In genomic region chr4:3091464-3091863, GRCh38 we compare ENCODE assay signal across 22 cellular contexts. TPM values are rescaled to one million over a fixed set of nuclear protein-coding genes. Genes with fewer than 3 reads are reported as not detected.
A peak's percentile ranks its signal among the peaks of the same experiment; 100 is the strongest.
DNase-seq lines count a peak whose midpoint lies in the region; ATAC-seq, FAIRE-seq and TF ChIP-seq lines count a peak whose summit lies in the region.
"Had no signal": no experiment of that assay in that cellular context is flagged by ENCODE, and none has a peak within 500 bp of the region (broad histone marks: within the 10 kb centered on the region; RNA-seq: fewer than 3 reads in every experiment).

No MANE protein-coding gene starts in this region.

- H3K9me3 ChIP-seq in HepG2 (ENCODE audit: low read length) = no peaks in the 10 kb centered on the region

- peaks cover 17% of the 10 kb centered on the region for H3K4me1 ChIP-seq in HepG2 (ENCODE audit: insufficient read depth, low read length)
- H3K4me1 ChIP-seq: BLaER1 had no signal

- H4K20me1 ChIP-seq in HepG2 (ENCODE audit: insufficient read depth, low read length) = no peaks in the 10 kb centered on the region

- intact Hi-C loops in activated CD4-positive, alpha-beta T cell treated with anti-CD3 and anti-CD28 coated beads for 36 hours (cut with DNase I, micrococcal nuclease) = no loop called here
- intact Hi-C loops in HepG2 (cut with micrococcal nuclease; ENCODE audit: unreplicated experiment) = no loop called here

- peak; percentile 45 for ATAC-seq in activated CD4-positive, alpha-beta T cell treated with anti-CD3 and anti-CD28 coated beads for 36 hours
- ATAC-seq in activated naive CD8-positive, alpha-beta T cell treated with anti-CD3 and anti-CD28 coated beads, Interleukin-2, amount 50 U/mL, for 24 hours = no peak
- no peak for ATAC-seq in HepG2
- no peak for ATAC-seq in stimulated activated naive B cell treated with anti-CD40 and anti-IgM and Interleukin-4, amounts not matched to agents 10 μg/mL and 1 μg/mL and 100 μg/mL, for 72 hours (replicated peaks)

- H3K4me1 Mint-ChIP-seq in activated CD4-positive, alpha-beta T cell treated with anti-CD3 and anti-CD28 coated beads for 36 hours = peaks cover 30% of the 10 kb centered on the region
- H3K4me1 Mint-ChIP-seq in activated naive CD8-positive, alpha-beta T cell treated with anti-CD3 and anti-CD28 coated beads for 36 hours = peaks cover 19% of the 10 kb centered on the region
- peaks cover 12% of the 10 kb centered on the region for H3K4me1 Mint-ChIP-seq in activated naive CD8-positive, alpha-beta T cell treated with anti-CD3 and anti-CD28 coated beads, Interleukin-2, amount 50 U/mL, for 24 hours
- H3K4me1 Mint-ChIP-seq in stimulated activated naive B cell treated with anti-CD40 and anti-IgM and Interleukin-4, amounts not matched to agents 10 μg/mL and 1 μg/mL and 100 μg/mL, for 72 hours = peaks cover 10 to 33% of the 10 kb centered on the region in 2 donors
- H3K4me1 Mint-ChIP-seq: H9 had no signal

- FAIRE-seq in HepG2 (lab: Jason Lieb, UNC) = no peak
- FAIRE-seq: D721Med had no signal

- WGBS in HepG2 (ENCODE audit: low lambda C conversion rate) = 57% methylated on average over 5 of the region's 5 CpGs

- TF ChIP-seq RAD21 in HepG2 (CRISPR knock-in tag; IDR thresholded peaks at IDR 0.05) = no peak

- no peak for TF ChIP-seq POLR2A in HepG2 (IDR thresholded peaks at IDR 0.05; ENCODE audit: insufficient read depth in 1 of 2, low read depth in 2 of 2, low read length in 2 of 2)

- no peaks in the 10 kb centered on the region for H3K9me3 Mint-ChIP-seq in activated CD4-positive, alpha-beta T cell treated with anti-CD3 and anti-CD28 coated beads for 36 hours (ENCODE audit: low read depth)
- no peaks in the 10 kb centered on the region for H3K9me3 Mint-ChIP-seq in activated naive CD8-positive, alpha-beta T cell treated with anti-CD3 and anti-CD28 coated beads for 36 hours
- H3K9me3 Mint-ChIP-seq in activated naive CD8-positive, alpha-beta T cell treated with anti-CD3 and anti-CD28 coated beads, Interleukin-2, amount 50 U/mL, for 24 hours = no peaks in the 10 kb centered on the region
- H3K9me3 Mint-ChIP-seq in stimulated activated naive B cell treated with anti-CD40 and anti-IgM and Interleukin-4, amounts not matched to agents 10 μg/mL and 1 μg/mL and 100 μg/mL, for 72 hours = peaks cover 0 to 1% of the 10 kb centered on the region in 2 donors
- H3K9me3 Mint-ChIP-seq: CD8-positive, alpha-beta memory T cell had no signal

- no peak for DNase-seq in activated CD4-positive, alpha-beta T cell treated with anti-CD3 and anti-CD28 coated beads for 36 hours
- no peak for DNase-seq in activated CD4-positive, alpha-beta T cell treated with anti-CD3 and anti-CD28 coated beads, Interleukin-2, amount 50 U/mL, for 48 hours
- no peak for DNase-seq in activated naive CD8-positive, alpha-beta T cell treated with anti-CD3 and anti-CD28 coated beads for 36 hours
- DNase-seq in activated naive CD8-positive, alpha-beta T cell treated with anti-CD3 and anti-CD28 coated beads, Interleukin-2, amount 50 U/mL, for 24 hours = no peak
- DNase-seq in HepG2 (ENCODE audit: low spot score) (no peak), NCI-H2107 treated with DMSO at 0.1 percent for 48 hours (lab: John Stamatoyannopoulos, UW; ENCODE audit: unreplicated experiment) (no peak), AG08395 (ENCODE audit: low spot score) (no peak)
- DNase-seq in stimulated activated naive B cell treated with anti-CD40 and anti-IgM and Interleukin-4, amounts not matched to agents 10 μg/mL and 1 μg/mL and 100 μg/mL, for 72 hours = no peak
- DNase-seq: CD8-positive, alpha-beta memory T cell; DMS79; H9; IMR-90; NCI-H187 treated with DMSO at 0.1 percent for 48 hours; NCI-H69; NK-92 treated with Interleukin-12 subunit alpha and Interleukin-12 subunit beta, amount 100 ng/mL, for 24 hours; OCI-M1 had no signal

- POLR2A ChIA-PET in activated CD4-positive, alpha-beta T cell treated with anti-CD3 and anti-CD28 coated beads for 36 hours (lab: Charles Lee) = no interaction called here
- POLR2A ChIA-PET in HepG2 (lab: Yijun Ruan, JAX) = no interaction called here

- CTCF ChIA-PET in activated CD4-positive, alpha-beta T cell treated with anti-CD3 and anti-CD28 coated beads for 36 hours (lab: Charles Lee) = interaction anchor here (2.1 kb wide), 1 partner anchor 15 kb away, joined by 12 read pairs; no protein-coding TSS in a partner anchor
- CTCF ChIA-PET in HepG2 (lab: Yijun Ruan, JAX; ENCODE audit: low intra/inter-chr PET ratio, low total read pairs) = no interaction called here

- H3K9ac ChIP-seq in HepG2 (ENCODE audit: insufficient read depth, low read depth, low read length) = no peak overlapping the region
- H3K9ac ChIP-seq: BLaER1 had no signal

- no peak for TF ChIP-seq CTCF in HepG2 (CRISPR knock-in tag; IDR thresholded peaks at IDR 0.05)

- no peaks in the 10 kb centered on the region for H3K27me3 ChIP-seq in HepG2 (ENCODE audit: control insufficient read depth in 1 of 2, insufficient read depth in 2 of 2, low read length in 2 of 2)
- H3K27me3 ChIP-seq: BLaER1 had no signal

- no peak overlapping the region for H3K4me3 Mint-ChIP-seq in activated CD4-positive, alpha-beta T cell treated with anti-CD3 and anti-CD28 coated beads for 36 hours
- no peak overlapping the region for H3K4me3 Mint-ChIP-seq in activated naive CD8-positive, alpha-beta T cell treated with anti-CD3 and anti-CD28 coated beads for 36 hours
- H3K4me3 Mint-ChIP-seq in activated naive CD8-positive, alpha-beta T cell treated with anti-CD3 and anti-CD28 coated beads, Interleukin-2, amount 50 U/mL, for 24 hours = no peak overlapping the region
- no peak overlapping the region for H3K4me3 Mint-ChIP-seq in stimulated activated naive B cell treated with anti-CD40 and anti-IgM and Interleukin-4, amounts not matched to agents 10 μg/mL and 1 μg/mL and 100 μg/mL, for 72 hours
- H3K4me3 Mint-ChIP-seq: CD8-positive, alpha-beta memory T cell; H9 had no signal

- BruUV-seq in HepG2 (replicated peaks; lab: Mats Ljungman, UMichigan) = no TSS peak

- H3K4me2 ChIP-seq in HepG2 (ENCODE audit: low read depth, low read length) = no peak overlapping the region
- H3K4me2 ChIP-seq: BLaER1 had no signal

- H3K27ac ChIP-seq in HepG2 (ENCODE audit: extremely low read length, insufficient read depth, low read length) = no peak overlapping the region
- H3K27ac ChIP-seq: BLaER1 had no signal

- in situ Hi-C loops in HepG2 (cut with HindIII; ENCODE audit: extremely low pct_ligation_motif_present, low pct_unique_long_range_greater_than_20kb) = no loop called here

- no peak overlapping the region for H2AFZ ChIP-seq in HepG2 (ENCODE audit: low read length)

- no peak for TF ChIP-seq EP300 in HepG2 (IDR thresholded peaks at IDR 0.05; ENCODE audit: low read depth in 2 of 2, low read length in 2 of 2)
- TF ChIP-seq EP300 in HepG2 (CRISPR knock-in tag; IDR thresholded peaks at IDR 0.05; ENCODE audit: borderline replicate concordance) = no peak

- peak overlapping the region; percentile 45 for H3K27ac Mint-ChIP-seq in activated CD4-positive, alpha-beta T cell treated with anti-CD3 and anti-CD28 coated beads for 36 hours
- H3K27ac Mint-ChIP-seq in activated naive CD8-positive, alpha-beta T cell treated with anti-CD3 and anti-CD28 coated beads for 36 hours = peak overlapping the region; percentile 4
- H3K27ac Mint-ChIP-seq in activated naive CD8-positive, alpha-beta T cell treated with anti-CD3 and anti-CD28 coated beads, Interleukin-2, amount 50 U/mL, for 24 hours = no peak overlapping the region
- H3K27ac Mint-ChIP-seq in stimulated activated naive B cell treated with anti-CD40 and anti-IgM and Interleukin-4, amounts not matched to agents 10 μg/mL and 1 μg/mL and 100 μg/mL, for 72 hours = no peak overlapping the region
- H3K27ac Mint-ChIP-seq: H9 had no signal

- no peaks in the 10 kb centered on the region for H3K27me3 Mint-ChIP-seq in activated CD4-positive, alpha-beta T cell treated with anti-CD3 and anti-CD28 coated beads for 36 hours
- no peaks in the 10 kb centered on the region for H3K27me3 Mint-ChIP-seq in activated naive CD8-positive, alpha-beta T cell treated with anti-CD3 and anti-CD28 coated beads for 36 hours
- no peaks in the 10 kb centered on the region for H3K27me3 Mint-ChIP-seq in activated naive CD8-positive, alpha-beta T cell treated with anti-CD3 and anti-CD28 coated beads, Interleukin-2, amount 50 U/mL, for 24 hours
- no peaks in the 10 kb centered on the region for H3K27me3 Mint-ChIP-seq in stimulated activated naive B cell treated with anti-CD40 and anti-IgM and Interleukin-4, amounts not matched to agents 10 μg/mL and 1 μg/mL and 100 μg/mL, for 72 hours
- H3K27me3 Mint-ChIP-seq: CD8-positive, alpha-beta memory T cell had no signal

- no peaks in the 10 kb centered on the region for H3K79me2 ChIP-seq in HepG2 (ENCODE audit: insufficient read depth, low read length)

- H3K36me3 Mint-ChIP-seq in activated CD4-positive, alpha-beta T cell treated with anti-CD3 and anti-CD28 coated beads for 36 hours (ENCODE audit: low read depth) = peaks cover 38% of the 10 kb centered on the region
- H3K36me3 Mint-ChIP-seq in activated naive CD8-positive, alpha-beta T cell treated with anti-CD3 and anti-CD28 coated beads for 36 hours = peaks cover 27% of the 10 kb centered on the region
- peaks cover 31% of the 10 kb centered on the region for H3K36me3 Mint-ChIP-seq in activated naive CD8-positive, alpha-beta T cell treated with anti-CD3 and anti-CD28 coated beads, Interleukin-2, amount 50 U/mL, for 24 hours (ENCODE audit: low read depth)
- H3K36me3 Mint-ChIP-seq in stimulated activated naive B cell treated with anti-CD40 and anti-IgM and Interleukin-4, amounts not matched to agents 10 μg/mL and 1 μg/mL and 100 μg/mL, for 72 hours = peaks cover 49 to 59% of the 10 kb centered on the region in 2 donors

- H3K36me3 ChIP-seq in HepG2 (replicated peaks in 1 of 2; ENCODE audit: control insufficient read depth in 1 of 2, insufficient read depth in 2 of 2, low read length in 2 of 2) = peaks cover 4 to 35% of the 10 kb centered on the region in 2 experiments; a peak in 4 of 5 replicates

- no peak overlapping the region for H3K4me3 ChIP-seq in HepG2 (replicated peaks in 1 of 3; ENCODE audit: insufficient read depth in 1 of 3, low read depth in 2 of 3, low read length in 3 of 3)
- H3K4me3 ChIP-seq: BLaER1 had no signal

RNA-seq across cellular contexts. Expression of gene HTT, which starts 17.0 kb away (rescaled TPM):
- total RNA-seq in activated CD4-positive, alpha-beta T cell treated with anti-CD3 and anti-CD28 coated beads for 36 hours = 100 to 1,000 TPM in 1 of 2 experiments, 10 to 100 TPM in 1; 80.1 to 127 TPM
- total RNA-seq in activated naive CD8-positive, alpha-beta T cell treated with anti-CD3 and anti-CD28 coated beads for 36 hours = 10 to 100 TPM; 42.9 to 49.4 TPM
- 19.5 and 34.3 TPM in 2 replicates for total RNA-seq in HepG2 (2016; rRNA removed; fragmentation: Illumina TruSeq; extraction: Trizol)
- 8.9 and 9.0 TPM in 2 replicates for total RNA-seq in HepG2 (2016; cell fraction: cytosol; rRNA removed; fragmentation: Illumina TruSeq; extraction: Trizol; ENCODE audit: low read depth)
- 19.6 and 34.7 TPM in 2 replicates for total RNA-seq in HepG2 (2016; cell fraction: insoluble cytoplasmic fraction; rRNA removed; fragmentation: Illumina TruSeq; extraction: Trizol)
- total RNA-seq in HepG2 (2016; cell fraction: membrane; rRNA removed; fragmentation: Illumina TruSeq; extraction: Trizol) = 12.0 and 13.5 TPM in 2 replicates
- 44.5 and 53.3 TPM in 2 replicates for total RNA-seq in HepG2 (2016; cell fraction: nucleus; rRNA removed; fragmentation: Illumina TruSeq; extraction: Trizol)
- polyA plus RNA-seq in HepG2 (2011; rRNA removed) = 17.5 and 21.0 TPM in 2 replicates
- polyA plus RNA-seq in HepG2 (2011; cell fraction: cytosol; rRNA removed) = 8.1 and 12.3 TPM in 2 replicates
- polyA plus RNA-seq in HepG2 (2011; cell fraction: nucleus; rRNA removed) = 77.2 and 88.2 TPM in 2 replicates
- polyA plus RNA-seq in HepG2 (2012) = 19.2 and 21.9 TPM in 2 replicates
- polyA plus RNA-seq in HepG2 (2016; cell fraction: cytosol; fragmentation: Illumina TruSeq; extraction: Trizol; ENCODE audit: low read depth) = 0.76 and 0.89 TPM in 2 replicates
- polyA plus RNA-seq in HepG2 (2016; cell fraction: insoluble cytoplasmic fraction; fragmentation: Illumina TruSeq; extraction: Trizol; ENCODE audit: low read depth) = 11.2 and 16.6 TPM in 2 replicates
- polyA plus RNA-seq in HepG2 (2016; cell fraction: membrane; fragmentation: Illumina TruSeq; extraction: Trizol; ENCODE audit: low read depth) = 1.9 and 2.0 TPM in 2 replicates
- 51.6 and 58.9 TPM in 2 replicates for polyA plus RNA-seq in HepG2 (2016; cell fraction: nucleus; fragmentation: Illumina TruSeq; extraction: Trizol; ENCODE audit: insufficient read depth, low read depth)
- polyA minus RNA-seq in HepG2 (2011; rRNA and poly(A)+ RNA removed; ENCODE audit: low replicate concordance) = 75.1 and 127 TPM in 2 replicates
- polyA minus RNA-seq in HepG2 (2011; cell fraction: cytosol; rRNA and poly(A)+ RNA removed) = 57.9 and 59.9 TPM in 2 replicates
- 131 and 135 TPM in 2 replicates for polyA minus RNA-seq in HepG2 (2011; cell fraction: nucleus; rRNA and poly(A)+ RNA removed)

RNA-seq across cellular contexts. Expression of gene HTT-AS, which starts 17.1 kb away (rescaled TPM):
- total RNA-seq in activated CD4-positive, alpha-beta T cell treated with anti-CD3 and anti-CD28 coated beads for 36 hours = not detected
- total RNA-seq in activated naive CD8-positive, alpha-beta T cell treated with anti-CD3 and anti-CD28 coated beads for 36 hours = not detected
- total RNA-seq in HepG2 (2016; rRNA removed; fragmentation: Illumina TruSeq; extraction: Trizol) = not detected in 2 replicates
- not detected in 2 replicates for total RNA-seq in HepG2 (2016; cell fraction: cytosol; rRNA removed; fragmentation: Illumina TruSeq; extraction: Trizol; ENCODE audit: low read depth)
- not detected in 2 replicates for total RNA-seq in HepG2 (2016; cell fraction: insoluble cytoplasmic fraction; rRNA removed; fragmentation: Illumina TruSeq; extraction: Trizol)
- not detected in 2 replicates for total RNA-seq in HepG2 (2016; cell fraction: membrane; rRNA removed; fragmentation: Illumina TruSeq; extraction: Trizol)
- total RNA-seq in HepG2 (2016; cell fraction: nucleus; rRNA removed; fragmentation: Illumina TruSeq; extraction: Trizol) = not detected in 2 replicates
- not detected in 2 replicates for polyA plus RNA-seq in HepG2 (2011; rRNA removed)
- polyA plus RNA-seq in HepG2 (2011; cell fraction: cytosol; rRNA removed) = not detected in 2 replicates
- polyA plus RNA-seq in HepG2 (2011; cell fraction: nucleus; rRNA removed) = not detected in 2 replicates
- not detected in 2 replicates for polyA plus RNA-seq in HepG2 (2012)
- polyA plus RNA-seq in HepG2 (2016; cell fraction: cytosol; fragmentation: Illumina TruSeq; extraction: Trizol; ENCODE audit: low read depth) = not detected in 2 replicates
- not detected in 2 replicates for polyA plus RNA-seq in HepG2 (2016; cell fraction: insoluble cytoplasmic fraction; fragmentation: Illumina TruSeq; extraction: Trizol; ENCODE audit: low read depth)
- polyA plus RNA-seq in HepG2 (2016; cell fraction: membrane; fragmentation: Illumina TruSeq; extraction: Trizol; ENCODE audit: low read depth) = not detected in 2 replicates
- polyA plus RNA-seq in HepG2 (2016; cell fraction: nucleus; fragmentation: Illumina TruSeq; extraction: Trizol; ENCODE audit: insufficient read depth, low read depth) = not detected in 2 replicates
- polyA minus RNA-seq in HepG2 (2011; rRNA and poly(A)+ RNA removed; ENCODE audit: low replicate concordance) = not detected in 2 replicates
- polyA minus RNA-seq in HepG2 (2011; cell fraction: cytosol; rRNA and poly(A)+ RNA removed) = not detected in 2 replicates
- not detected in 2 replicates for polyA minus RNA-seq in HepG2 (2011; cell fraction: nucleus; rRNA and poly(A)+ RNA removed)
- total RNA-seq: A172; CD8-positive, alpha-beta memory T cell; H9; HT-29; IMR-90; LHCN-M2; RPMI7951 had no signal
- polyA plus RNA-seq: CD8-positive, alpha-beta memory T cell; IMR-90 had no signal

Comparison
In these comparisons a context has a peak if more than half of its experiments do, and no peak if none do; other contexts are left out.
1. H3K27ac Mint-ChIP-seq: peak in activated CD4-positive, alpha-beta T cell treated with anti-CD3 and anti-CD28 coated beads for 36 hours (single experiment) and activated naive CD8-positive, alpha-beta T cell treated with anti-CD3 and anti-CD28 coated beads for 36 hours (single experiment); none in activated naive CD8-positive, alpha-beta T cell treated with anti-CD3 and anti-CD28 coated beads, Interleukin-2, amount 50 U/mL, for 24 hours (single experiment) and stimulated activated naive B cell treated with anti-CD40 and anti-IgM and Interleukin-4, amounts not matched to agents 10 μg/mL and 1 μg/mL and 100 μg/mL, for 72 hours (single experiment).